Comparison of ENCODE assay signal across 12 cellular contexts in genomic region chr9:4832786-4833579, GRCh38. TPM values are rescaled to one million over a fixed set of nuclear protein-coding genes. Genes with fewer than 3 reads are reported as not detected.
DNase-seq lines count a peak whose midpoint lies in the region; ATAC-seq, FAIRE-seq and TF ChIP-seq lines count a peak whose summit lies in the region.
"Had no signal": no experiment of that assay in that cellular context is flagged by ENCODE, and none has a peak within 500 bp of the region (broad histone marks: within the 10 kb centered on the region; RNA-seq: fewer than 3 reads in every experiment).

No MANE protein-coding gene starts in this region.

- peaks cover 10% of the 10 kb centered on the region for H3K4me1 ChIP-seq in foreskin keratinocyte

- ATAC-seq in foreskin keratinocyte, result peak; percentile 90

- peak; percentile 16 for TF ChIP-seq CTCF in foreskin keratinocyte (conservative IDR thresholded peaks at IDR 0.05)

- H3K27ac Mint-ChIP-seq in activated CD4-positive, alpha-beta memory T cell treated with anti-CD3 and anti-CD28 coated beads for 36 hours, result peak overlapping the region; percentile 91

- H3K4me3 Mint-ChIP-seq in activated CD4-positive, alpha-beta memory T cell treated with anti-CD3 and anti-CD28 coated beads for 36 hours, result no peak overlapping the region

- no peak for FAIRE-seq in frontal cortex (lab: Jason Lieb, UNC)
- FAIRE-seq: A204.1, GM19239 had no signal

- peak; percentile 35 for DNase-seq in DMS53 (lab: John Stamatoyannopoulos, UW)
- DNase-seq in DMS53 treated with DMSO at 0.1 percent for 48 hours (lab: John Stamatoyannopoulos, UW; ENCODE audit: unreplicated experiment), result no peak
- DNase-seq in activated CD4-positive, alpha-beta memory T cell treated with anti-CD3 and anti-CD28 coated beads for 36 hours, result peak; percentile 80
- peak; percentile 93 to 96 for DNase-seq in foreskin keratinocyte
- peak in 2 of 3 donors; percentile 19 to 30 for DNase-seq in stimulated activated CD4-positive, alpha-beta T cell treated with anti-CD3 and anti-CD28 coated beads, TNF-alpha, amount 100 ng/mL, for 48 hours (ENCODE audit: low read depth in 3 of 3)
- DNase-seq in NCI-H1417 (lab: John Stamatoyannopoulos, UW), result no peak
- no peak for DNase-seq in Kasumi-1 (lab: John Stamatoyannopoulos, UW)
- DNase-seq in frontal cortex (ENCODE audit: low spot score in 2 of 2), result no peak
- DNase-seq: activated gamma-delta T cell, NCI-H146 had no signal

- CTCF ChIA-PET in activated CD4-positive, alpha-beta memory T cell treated with anti-CD3 and anti-CD28 coated beads for 36 hours (lab: Charles Lee), result interaction anchor here (1.1 to 1.7 kb wide), 3 partner anchors 33 to 155 kb away, joined by 3 to 10 read pairs (median 5); no protein-coding TSS in a partner anchor

- H3K27me3 ChIP-seq in foreskin keratinocyte, result no peaks in the 10 kb centered on the region

- peaks cover 47% of the 10 kb centered on the region for H3K4me1 Mint-ChIP-seq in activated CD4-positive, alpha-beta memory T cell treated with anti-CD3 and anti-CD28 coated beads for 36 hours (ENCODE audit: low read depth)

- no peaks in the 10 kb centered on the region for H3K9me3 Mint-ChIP-seq in activated CD4-positive, alpha-beta memory T cell treated with anti-CD3 and anti-CD28 coated beads for 36 hours

- peak overlapping the region; percentile 75 for H3K27ac ChIP-seq in foreskin keratinocyte

- intact Hi-C loops in activated CD4-positive, alpha-beta memory T cell treated with anti-CD3 and anti-CD28 coated beads for 36 hours (cut with micrococcal nuclease), result loop anchor here (1.0 to 10.0 kb wide), 11 partner anchors 18 to 622 kb away; partner anchors contain the start of genes CD274, JAK2, PLPP6 and RCL1

- peaks cover 36% of the 10 kb centered on the region for H3K36me3 Mint-ChIP-seq in activated CD4-positive, alpha-beta memory T cell treated with anti-CD3 and anti-CD28 coated beads for 36 hours

- POLR2A ChIA-PET in activated CD4-positive, alpha-beta memory T cell treated with anti-CD3 and anti-CD28 coated beads for 36 hours (lab: Charles Lee), result interaction anchor here (0.6 to 2.0 kb wide), 5 partner anchors 10 to 1811 kb away, joined by 3 to 16 read pairs (median 4); partner anchors contain the start of gene RCL1

- no peaks in the 10 kb centered on the region for H3K27me3 Mint-ChIP-seq in activated CD4-positive, alpha-beta memory T cell treated with anti-CD3 and anti-CD28 coated beads for 36 hours

RNA-seq across cellular contexts. Expression of gene RCL1, which starts 40.2 kb away (rescaled TPM):
- 10 to 100 TPM; 26.0 to 28.2 TPM for total RNA-seq in activated CD4-positive, alpha-beta memory T cell treated with anti-CD3 and anti-CD28 coated beads for 36 hours
- 18.1 and 22.2 TPM in 2 replicates for total RNA-seq in foreskin keratinocyte
- polyA plus RNA-seq in foreskin keratinocyte, result 15.4 and 20.9 TPM in 2 replicates
- 20.0 TPM for total RNA-seq in frontal cortex

Comparison
In these comparisons a context has a peak if more than half of its experiments do, and no peak if none do; other contexts are left out.
1. DNase-seq: peak in DMS53 (single experiment), activated CD4-positive, alpha-beta memory T cell treated with anti-CD3 and anti-CD28 coated beads for 36 hours (single experiment), foreskin keratinocyte (2 of 2) and stimulated activated CD4-positive, alpha-beta T cell treated with anti-CD3 and anti-CD28 coated beads, TNF-alpha, amount 100 ng/mL, for 48 hours (2 of 3); none in DMS53 treated with DMSO at 0.1 percent for 48 hours (single experiment), NCI-H1417 (0 of 3), Kasumi-1 (0 of 2) and frontal cortex (0 of 2).